8 cellular contexts compared by ENCODE assay signal in the genomic region with DNA sequence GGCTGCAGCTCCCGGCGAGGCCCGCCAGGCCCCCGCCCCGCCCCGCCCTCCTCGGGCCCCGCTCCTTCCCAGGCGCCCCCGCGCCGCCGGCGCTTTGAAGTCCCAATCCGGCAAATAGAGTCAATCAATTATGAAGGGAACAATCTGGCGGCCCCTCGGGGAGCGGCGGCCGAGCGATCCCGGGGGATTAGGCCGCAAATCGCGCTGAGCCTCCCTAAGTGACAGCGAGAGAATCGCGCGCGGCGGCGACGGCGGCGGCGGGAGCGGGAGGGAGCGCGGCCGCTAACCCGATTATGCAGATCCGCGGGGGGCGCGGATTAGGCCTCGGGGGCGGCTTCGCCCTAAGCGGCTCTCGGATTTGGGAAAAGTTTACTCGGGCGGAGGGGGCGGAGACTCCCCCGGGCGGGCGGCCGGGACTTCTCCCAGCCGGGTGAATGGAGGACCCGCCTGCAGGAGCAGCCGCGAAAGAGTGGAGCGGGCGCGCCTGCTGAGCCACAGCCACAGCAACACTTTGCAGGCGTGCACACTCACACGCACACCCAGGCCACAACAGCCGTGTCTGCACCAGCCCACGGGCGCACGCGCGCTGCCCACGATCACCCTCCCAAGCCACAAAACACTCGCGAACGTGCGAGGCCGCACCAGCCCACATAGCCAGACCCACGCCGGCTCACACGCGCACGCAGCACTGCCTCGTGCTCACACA. TPM values are rescaled to one million over a fixed set of nuclear protein-coding genes. Genes with fewer than 3 reads are reported as not detected.
DNase-seq lines count a peak whose midpoint lies in the region; TF ChIP-seq lines count a peak whose summit lies in the region.

No MANE protein-coding gene starts in this region.

- H3K9me3 ChIP-seq in OCI-LY1 (ENCODE audit: low read length) = no peaks in the 10 kb centered on the region
- H3K9me3 ChIP-seq in mesodermal cell (ENCODE audit: control insufficient read depth, low read length) = no peaks in the 10 kb centered on the region

- H3K9ac ChIP-seq in OCI-LY1 (ENCODE audit: low read length) = peak overlapping the region; percentile 26; the same call in 1 of the 2 replicates

- no peak overlapping the region for H2AFZ ChIP-seq in OCI-LY1 (ENCODE audit: low read length)

- no peaks in the 10 kb centered on the region for H3F3A ChIP-seq in OCI-LY1 (ENCODE audit: insufficient read depth, low read length)

- no peaks in the 10 kb centered on the region for H3K9me2 ChIP-seq in OCI-LY1 (ENCODE audit: low read depth, low read length)

- no peak for TF ChIP-seq CTCF in GM12875 (IDR thresholded peaks at IDR 0.05; ENCODE audit: borderline replicate concordance, insufficient read depth, low read depth, low read length)
- TF ChIP-seq CTCF in OCI-LY1 (IDR thresholded peaks at IDR 0.05; ENCODE audit: low read length) = no peak

- 2 to 4% methylated on average over 65 to 69 of the region's 84 CpGs for WGBS in mesodermal cell (ENCODE audit: insufficient coverage in 2 of 2), 2 experiments
- WGBS in urinary bladder = 2% methylated on average over 84 of the region's 84 CpGs

- no peaks in the 10 kb centered on the region for H4K20me1 ChIP-seq in OCI-LY1 (ENCODE audit: insufficient read depth, low read length)

- peak overlapping the region; percentile 89 for H3K4me2 ChIP-seq in OCI-LY1 (ENCODE audit: low read length)

- H3K79me2 ChIP-seq in OCI-LY1 (ENCODE audit: insufficient read depth, low read length) = no peaks in the 10 kb centered on the region

- H3K27ac ChIP-seq in OCI-LY1 (ENCODE audit: low read depth, low read length, poor library complexity, severe bottlenecking) (no peak overlapping the region), mesodermal cell (ENCODE audit: low read depth, low read length, severe bottlenecking) (no peak overlapping the region), urinary bladder (ENCODE audit: low read depth) (no peak overlapping the region)

- no peaks in the 10 kb centered on the region for H3K36me3 ChIP-seq in OCI-LY1 (ENCODE audit: insufficient read depth, low read length)
- H3K36me3 ChIP-seq in mesodermal cell (ENCODE audit: control insufficient read depth, insufficient read depth, low read length) = no peaks in the 10 kb centered on the region
- H3K36me3 ChIP-seq in urinary bladder (ENCODE audit: insufficient read depth) = no peaks in the 10 kb centered on the region

- H3K27me3 ChIP-seq in OCI-LY1 (ENCODE audit: insufficient read depth, low read length) = no peaks in the 10 kb centered on the region

- DNase-seq in dermis blood vessel endothelial cell (peak; percentile 17), HT-29 (ENCODE audit: low spot score) (no peak), H4 (ENCODE audit: low spot score) (no peak), NOMO-1 treated with DMSO at 0.1 percent for 48 hours (lab: John Stamatoyannopoulos, UW; ENCODE audit: unreplicated experiment) (no peak)

- H3K4me1 ChIP-seq in OCI-LY1 (ENCODE audit: insufficient read depth, low read length, severe bottlenecking) (peaks cover 10% of the 10 kb centered on the region), mesodermal cell (ENCODE audit: control insufficient read depth, insufficient read depth, low read length, poor library complexity, severe bottlenecking) (peaks cover 4% of the 10 kb centered on the region), urinary bladder (ENCODE audit: insufficient read depth) (no peaks in the 10 kb centered on the region)

- H3K4me3 ChIP-seq in GM12875 (ENCODE audit: low read depth, low read length) (peak overlapping the region; percentile 30), OCI-LY1 (ENCODE audit: low read depth, low read length, poor library complexity, severe bottlenecking) (peak overlapping the region; percentile 62), mesodermal cell (ENCODE audit: extremely low read depth, insufficient read depth, low read length, poor library complexity, severe bottlenecking) (peak overlapping the region; percentile 48), urinary bladder (ENCODE audit: low read depth, low read length) (peak overlapping the region; percentile 47)

RNA-seq across cellular contexts. Expression of a gene that starts 23.0 kb away (rescaled TPM):
- total RNA-seq in dermis blood vessel endothelial cell = not detected in 2 replicates
- polyA plus RNA-seq in mesodermal cell (2013, experiment 1 of 2) = not detected
- polyA plus RNA-seq in mesodermal cell (2013, experiment 2 of 2) = not detected
- total RNA-seq in urinary bladder = not detected
- not detected for polyA plus RNA-seq in urinary bladder
- total RNA-seq in HT-29 (2014; rRNA removed; shearing (Covaris generic)) = 3.0 and 3.1 TPM in 2 replicates
- total RNA-seq in H4 (2014; rRNA removed; shearing (Covaris generic)) = 0.37 TPM in 2 replicates
